25 cellular contexts compared by ENCODE assay signal in the genomic region with DNA sequence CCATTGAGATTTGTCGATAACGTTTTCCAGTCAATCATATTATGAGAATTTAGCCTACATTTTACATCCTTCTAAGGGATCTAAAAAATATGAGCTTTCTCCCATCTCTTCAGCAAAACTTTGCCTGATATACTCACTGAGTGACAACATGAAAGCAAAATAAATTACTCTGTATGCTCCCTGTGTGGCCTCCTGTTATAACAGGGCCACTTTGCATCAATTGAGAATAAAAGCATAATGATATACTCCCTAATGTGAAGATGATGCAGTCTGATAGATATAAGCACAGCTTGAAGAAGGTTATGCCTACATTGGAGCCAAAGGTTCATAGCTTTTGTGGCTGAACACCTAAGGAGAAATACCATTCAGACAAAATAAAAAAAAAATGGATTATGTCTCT.
"Had no signal": no experiment of that assay in that cellular context is flagged by ENCODE, and none has a peak within 500 bp of the region (broad histone marks: within the 10 kb centered on the region; RNA-seq: fewer than 3 reads in every experiment).

No MANE protein-coding gene starts in this region.

- H3K27me3 ChIP-seq: stomach, suprapubic skin, testis, thyroid gland, tibial artery, tibial nerve, transverse colon, upper lobe of left lung, upper lobe of right lung, uterus, vagina had no signal

- H3K27ac ChIP-seq: stomach, suprapubic skin, testis, thoracic aorta, thyroid gland, tibial artery, tibial nerve, transverse colon, upper lobe of left lung, upper lobe of right lung, uterus, vagina had no signal

- DNase-seq: stimulated activated CD4-positive, alpha-beta T cell treated with anti-CD3 and anti-CD28 coated beads, Interleukin-2, amount 100 ng/mL, for 48 hours; stimulated activated CD4-positive, alpha-beta T cell treated with anti-CD3 and anti-CD28 coated beads, Interleukin-4, amount 100 ng/mL, for 1 hour; stimulated activated CD4-positive, alpha-beta T cell treated with anti-CD3 and anti-CD28 coated beads, Interleukin-4, amount 100 ng/mL, for 24 hours; stimulated activated CD4-positive, alpha-beta T cell treated with anti-CD3 and anti-CD28 coated beads, Interleukin-4, amount 100 ng/mL, for 4 hours; stimulated activated CD8-positive, alpha-beta memory T cell treated with anti-CD3 and anti-CD28 coated beads, Interleukin-4, amount 100 ng/mL, for 48 hours; stimulated activated naive B cell treated with anti-CD40 and anti-IgM and Interleukin-4, amounts not matched to agents 10 μg/mL and 1 μg/mL and 100 μg/mL, for 72 hours; stimulated activated naive CD4-positive, alpha-beta T cell; stimulated activated naive CD4-positive, alpha-beta T cell treated with Interleukin-2 at 50 U/mL for 16 hours; stimulated activated naive CD8-positive, alpha-beta T cell treated with anti-CD3 and anti-CD28 coated beads, Interleukin-15, amount 100 ng/mL, for 72 hours; stimulated activated naive CD8-positive, alpha-beta T cell treated with anti-CD3 and anti-CD28 coated beads, Interleukin-15, Interleukin-2, amounts not matched to agents 100 U/mL and 50 U/mL, for 24 hours; stomach; substantia nigra; testis; thyroid gland; tibial artery; transverse colon; trophoblast cell; upper lobe of left lung; upper lobe of right lung; uterus had no signal

- H3K36me3 ChIP-seq: stomach, suprapubic skin, thoracic aorta, thyroid gland, tibial artery, tibial nerve, transverse colon, upper lobe of left lung, upper lobe of right lung, uterus, vagina had no signal

- H3K4me3 ChIP-seq: stomach, suprapubic skin, testis, thoracic aorta, thyroid gland, tibial artery, tibial nerve, transverse colon, upper lobe of left lung, upper lobe of right lung, uterus, vagina had no signal

- H3K4me1 ChIP-seq: stomach, testis, thyroid gland, tibial artery, tibial nerve, transverse colon, upper lobe of left lung, upper lobe of right lung, uterus, vagina had no signal

- FAIRE-seq: urothelium cell line had no signal

- H3K9me3 ChIP-seq: suprapubic skin, testis, thoracic aorta, thyroid gland, tibial artery, tibial nerve, transverse colon, upper lobe of left lung, upper lobe of right lung, uterus, vagina had no signal
